8 cellular contexts compared by ENCODE assay signal in the genomic region with DNA sequence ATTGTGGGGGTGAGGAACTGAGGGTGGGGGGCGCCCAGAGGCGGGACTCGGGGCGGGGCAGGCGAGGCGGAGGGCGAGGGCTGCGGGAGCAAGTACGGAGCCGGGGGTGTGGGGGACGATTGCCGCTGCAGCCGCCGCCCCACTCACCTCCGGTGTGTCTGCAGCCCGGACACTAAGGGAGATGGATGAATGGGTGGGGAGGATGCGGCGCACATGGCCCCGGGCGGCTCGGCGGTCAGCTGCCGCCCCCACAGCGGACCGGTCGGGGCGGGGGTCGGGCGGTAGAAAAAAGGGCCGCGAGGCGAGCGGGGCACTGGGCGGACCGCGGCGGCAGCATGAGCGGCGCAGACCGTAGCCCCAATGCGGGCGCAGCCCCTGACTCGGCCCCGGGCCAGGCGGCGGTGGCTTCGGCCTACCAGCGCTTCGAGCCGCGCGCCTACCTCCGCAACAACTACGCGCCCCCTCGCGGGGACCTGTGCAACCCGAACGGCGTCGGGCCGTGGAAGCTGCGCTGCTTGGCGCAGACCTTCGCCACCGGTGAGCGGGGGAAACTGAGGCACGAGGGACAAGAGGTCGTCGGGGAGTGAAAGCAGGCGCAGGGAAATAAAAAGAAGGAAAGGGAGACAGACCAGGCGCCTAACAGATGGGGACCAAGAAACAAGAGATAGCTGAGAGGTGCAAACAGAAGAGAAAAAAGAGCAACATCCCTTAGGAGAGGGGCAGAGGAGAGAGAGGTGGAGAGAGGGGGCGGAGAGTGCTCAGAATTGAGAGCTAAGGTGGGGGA. TPM values are rescaled to one million over a fixed set of nuclear protein-coding genes. Genes with fewer than 3 reads are reported as not detected.
A peak's percentile ranks its signal among the peaks of the same experiment; 100 is the strongest.
DNase-seq lines count a peak whose midpoint lies in the region; ATAC-seq and TF ChIP-seq lines count a peak whose summit lies in the region.

PNMT (plus strand) TSS at position 313 of the 784 bp plus-strand sequence; CDS start at position 336, 23 bp downstream.

- no peaks in the 10 kb centered on the region for H3K9me3 ChIP-seq in heart right ventricle

- no peaks in the 10 kb centered on the region for H3K9me3 Mint-ChIP-seq in activated naive CD8-positive, alpha-beta T cell treated with anti-CD3 and anti-CD28 coated beads, Interleukin-2, amount 50 U/mL, for 24 hours

- 1 to 2% methylated on average over 62 to 73 of the region's 73 CpGs for WGBS in heart right ventricle, 2 donors

- H3K4me3 Mint-ChIP-seq in activated naive CD8-positive, alpha-beta T cell treated with anti-CD3 and anti-CD28 coated beads, Interleukin-2, amount 50 U/mL, for 24 hours, result peak within 1 kb of the TSS; percentile 48

- H3K27me3 ChIP-seq in BJ (ENCODE audit: control insufficient read depth, insufficient read depth, low read length) (peaks cover 19% of the 10 kb centered on the region), heart right ventricle (peaks cover 0 to 59% (median 8%) of the 10 kb centered on the region in 7 donors)

- no peaks in the 10 kb centered on the region for H3K36me3 Mint-ChIP-seq in activated naive CD8-positive, alpha-beta T cell treated with anti-CD3 and anti-CD28 coated beads, Interleukin-2, amount 50 U/mL, for 24 hours (ENCODE audit: low read depth)

- TF ChIP-seq CTCF in BJ (IDR thresholded peaks at IDR 0.05; ENCODE audit: insufficient read depth, low read depth, low read length), result peak; percentile 66
- peak; percentile 52 to 81 (median 65) for TF ChIP-seq CTCF in heart right ventricle (IDR thresholded peaks at IDR 0.05)
- TF ChIP-seq CTCF in retinal pigment epithelial cell (conservative IDR thresholded peaks at IDR 0.05; ENCODE audit: low read depth, low read length), result peak; percentile 69

- no peak within 1 kb of the TSS for H3K4me3 ChIP-seq in BJ (ENCODE audit: low read depth, low read length)
- H3K4me3 ChIP-seq in heart right ventricle, result peak within 1 kb of the TSS; percentile 24 to 77 (median 52)
- no peak within 1 kb of the TSS for H3K4me3 ChIP-seq in retinal pigment epithelial cell (ENCODE audit: low read length)

- POLR2A ChIA-PET in BJ (lab: Charles Lee), result no interaction called here

- H3K4me1 Mint-ChIP-seq in activated naive CD8-positive, alpha-beta T cell treated with anti-CD3 and anti-CD28 coated beads, Interleukin-2, amount 50 U/mL, for 24 hours, result peaks cover 16% of the 10 kb centered on the region

- CTCF ChIA-PET in BJ (lab: Yijun Ruan, JAX), result interaction anchor here (1.0 to 16.9 kb wide), 14 partner anchors 9 to 62 kb away, joined by 3 to 185 read pairs (median 4); partner anchors contain the start of genes MIEN1, PGAP3 and PPP1R1B

- DNase-seq in BJ (ENCODE audit: low read depth) (no peak), heart right ventricle (peak; percentile 68 to 83), retinal pigment epithelial cell (ENCODE audit: low read depth) (no peak)
- DNase-seq in activated naive CD8-positive, alpha-beta T cell treated with anti-CD3 and anti-CD28 coated beads, Interleukin-2, amount 50 U/mL, for 24 hours, result peak; percentile 82

- no peak within 1 kb of the TSS for H3K27ac Mint-ChIP-seq in activated naive CD8-positive, alpha-beta T cell treated with anti-CD3 and anti-CD28 coated beads, Interleukin-2, amount 50 U/mL, for 24 hours

- intact Hi-C loops in heart right ventricle (cut with DNase I), result loop anchor here in 2 of 10 donors (2.0 to 5.0 kb wide), 3 partner anchors 32 to 84 kb away; partner anchors contain the start of gene STARD3 (in 1 of the 2)

- peaks cover 20% of the 10 kb centered on the region for H3K27me3 Mint-ChIP-seq in activated naive CD8-positive, alpha-beta T cell treated with anti-CD3 and anti-CD28 coated beads, Interleukin-2, amount 50 U/mL, for 24 hours

- H3K4me1 ChIP-seq in heart right ventricle, result peaks cover 25 to 78% (median 52%) of the 10 kb centered on the region in 9 donors

- H3K36me3 ChIP-seq in BJ (ENCODE audit: control insufficient read depth, insufficient read depth, low read length) (no peaks in the 10 kb centered on the region), heart right ventricle (no peaks in the 10 kb centered on the region)

- peak within 1 kb of the TSS; percentile 88 to 98 (median 94) for H3K27ac ChIP-seq in heart right ventricle

- ATAC-seq in HG02870 (IDR thresholded peaks at IDR 0.05; ENCODE audit: unreplicated experiment) (peak; percentile 47), SK-N-SH treated with all-trans-retinoic acid at 6 μM for 48 hours (peak; percentile 64), heart right ventricle (peak in 3 of 8 donors; percentile 2 to 31 (median 6)), GM18870 (IDR thresholded peaks at IDR 0.05; ENCODE audit: unreplicated experiment) (no peak), HG03025 (IDR thresholded peaks at IDR 0.05; ENCODE audit: low FRiP score, unreplicated experiment) (no peak)
- ATAC-seq in activated naive CD8-positive, alpha-beta T cell treated with anti-CD3 and anti-CD28 coated beads, Interleukin-2, amount 50 U/mL, for 24 hours, result peak; percentile 71

TF ChIP-seq in SK-N-SH treated with all-trans-retinoic acid at 6 μM for 48 hours, 23 proteins besides CTCF, POLR2A, EP300 and RAD21:
- TF ChIP-seq ARNTL (CRISPR knock-in tag; IDR thresholded peaks at IDR 0.05; ENCODE audit: borderline replicate concordance, low read depth) (no peak), TCF4 (CRISPR knock-in tag; IDR thresholded peaks at IDR 0.05; ENCODE audit: borderline replicate concordance) (no peak), PPARA (CRISPR knock-in tag; IDR thresholded peaks at IDR 0.05; ENCODE audit: borderline replicate concordance) (no peak), ESRRG (CRISPR knock-in tag; IDR thresholded peaks at IDR 0.05) (no peak)

RNA-seq across cellular contexts. Expression of gene PNMT, which starts in this region (rescaled TPM):
- polyA plus RNA-seq in BJ (2011; rRNA removed) (not detected in 2 replicates), heart right ventricle (10 to 100 TPM; 16.8 to 30.0 TPM)
- not detected in 2 replicates for polyA minus RNA-seq in BJ (2011; rRNA and poly(A)+ RNA removed)
- total RNA-seq in heart right ventricle, result 10 to 100 TPM in 1 of 10 donors, 1 to 10 TPM in 9; 2.7 to 12.8 (median 3.9) TPM

Comparison
In these comparisons a context has a peak if more than half of its experiments do, and no peak if none do; other contexts are left out.
1. RNA of gene PNMT (polyA plus RNA-seq): 16.8 to 30.0 TPM in heart right ventricle; not detected in BJ; every median in the first group is over 10 times any median in the second.
2. DNase-seq: peak in activated naive CD8-positive, alpha-beta T cell treated with anti-CD3 and anti-CD28 coated beads, Interleukin-2, amount 50 U/mL, for 24 hours (single experiment) and heart right ventricle (2 of 2); none in BJ (single experiment) and retinal pigment epithelial cell (single experiment).
3. H3K4me3 ChIP-seq: peak in heart right ventricle (10 of 10); none in BJ (single experiment) and retinal pigment epithelial cell (single experiment).
4. ATAC-seq: peak in HG02870 (single experiment), SK-N-SH treated with all-trans-retinoic acid at 6 μM for 48 hours (single experiment) and activated naive CD8-positive, alpha-beta T cell treated with anti-CD3 and anti-CD28 coated beads, Interleukin-2, amount 50 U/mL, for 24 hours (single experiment); none in GM18870 (single experiment) and HG03025 (single experiment).
5. Peak in every context shown above with its lines, with median percentiles within 50 percentile points of each other: CTCF ChIP-seq.